10 cellular contexts compared by ENCODE assay signal in the genomic region with DNA sequence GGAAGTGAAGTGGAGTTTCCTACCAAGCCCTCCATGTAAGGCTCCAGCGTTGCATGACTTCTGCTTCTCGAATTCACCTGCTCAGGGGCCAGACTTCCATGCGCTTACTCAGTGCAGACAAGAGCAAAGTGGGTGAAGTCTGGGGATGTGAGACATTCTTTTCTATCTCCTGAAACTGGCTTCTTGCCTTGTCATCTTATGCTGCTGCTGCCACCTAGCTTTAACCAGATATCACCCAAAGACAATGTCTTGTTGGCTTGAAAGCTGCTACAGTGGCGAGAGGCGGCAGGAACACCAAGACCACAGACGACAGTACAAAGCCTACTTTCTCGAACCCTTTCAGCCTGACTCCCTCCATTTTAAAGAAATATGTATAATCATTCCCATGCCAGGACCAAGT.
DNase-seq lines count a peak whose midpoint lies in the region; TF ChIP-seq lines count a peak whose summit lies in the region.
"Had no signal": no experiment of that assay in that cellular context is flagged by ENCODE, and none has a peak within 500 bp of the region (broad histone marks: within the 10 kb centered on the region; RNA-seq: fewer than 3 reads in every experiment).

No MANE protein-coding gene starts in this region.

- DNase-seq in Caki2 (ENCODE audit: low read depth) (peak; percentile 55), H4 (ENCODE audit: low spot score) (peak; percentile 30), RPMI7951 (ENCODE audit: low read depth) (peak; percentile 14), hepatocyte (ENCODE audit: low spot score) (peak; percentile 20), uterus (no peak), tibial nerve (ENCODE audit: low spot score in 2 of 2) (no peak), spleen (no peak)
- no peak for DNase-seq in NK-92 treated with Interleukin-12 subunit alpha and Interleukin-12 subunit beta, amount 100 ng/mL, for 24 hours (lab: John Stamatoyannopoulos, UW)
- DNase-seq: naive thymus-derived CD4-positive, alpha-beta T cell; NCI-H1694 treated with DMSO at 0.1 percent for 48 hours had no signal

- peak; percentile 32 for TF ChIP-seq CTCF in hepatocyte (IDR thresholded peaks at IDR 0.05; ENCODE audit: poor library complexity)
- no peak for TF ChIP-seq CTCF in uterus (IDR thresholded peaks at IDR 0.05)
- TF ChIP-seq CTCF in tibial nerve (IDR thresholded peaks at IDR 0.05), result no peak
- no peak for TF ChIP-seq CTCF in spleen (IDR thresholded peaks at IDR 0.05 in 8 of 11, conservative IDR thresholded peaks at IDR 0.05 in 3 of 11)

- no peak overlapping the region for H3K4me2 ChIP-seq in hepatocyte

- WGBS in hepatocyte (ENCODE audit: low lambda C conversion rate, missing lambda C conversion rate), result 62% methylated on average over 7 of the region's 7 CpGs
- WGBS in tibial nerve, 2 donors, result 64 to 70% methylated on average over 4 to 7 of the region's 7 CpGs
- WGBS in spleen, 5 donors, result 61 to 68% (median 63%) methylated on average over 4 to 7 of the region's 7 CpGs

- no peak for TF ChIP-seq POLR2A in uterus (IDR thresholded peaks at IDR 0.05)
- TF ChIP-seq POLR2A in tibial nerve (IDR thresholded peaks at IDR 0.05), result no peak
- TF ChIP-seq POLR2A in spleen (IDR thresholded peaks at IDR 0.05), result no peak

- H2AFZ ChIP-seq in hepatocyte, result no peak overlapping the region

- H3K9me3 ChIP-seq in hepatocyte (ENCODE audit: low read depth) (no peaks in the 10 kb centered on the region), uterus (no peaks in the 10 kb centered on the region), tibial nerve (no peaks in the 10 kb centered on the region), spleen (peaks cover 0 to 4% (median 0%) of the 10 kb centered on the region in 8 donors)

- no peaks in the 10 kb centered on the region for H4K20me1 ChIP-seq in hepatocyte (ENCODE audit: insufficient read depth, poor library complexity, severe bottlenecking)

- no peak for TF ChIP-seq EP300 in tibial nerve (IDR thresholded peaks at IDR 0.05)

- intact Hi-C loops in uterus (cut with DNase I; ENCODE audit: low total_unique reads), result no loop called here
- intact Hi-C loops in spleen (cut with DNase I; ENCODE audit: low total_unique reads), result no loop called here

- H3K27me3 ChIP-seq in hepatocyte (no peaks in the 10 kb centered on the region), uterus (no peaks in the 10 kb centered on the region), tibial nerve (no peaks in the 10 kb centered on the region), spleen (replicated peaks in 1 of 7) (peaks cover 0 to 7% (median 0%) of the 10 kb centered on the region in 7 donors)

- H3K9me2 ChIP-seq in hepatocyte (replicated peaks; ENCODE audit: insufficient read depth), result no peaks in the 10 kb centered on the region

- H3K4me3 ChIP-seq in hepatocyte (no peak overlapping the region), uterus (no peak overlapping the region), tibial nerve (no peak overlapping the region), spleen (no peak overlapping the region)

- no peak overlapping the region for H3K27ac ChIP-seq in hepatocyte
- H3K27ac ChIP-seq in uterus, result no peak overlapping the region
- no peak overlapping the region for H3K27ac ChIP-seq in tibial nerve
- H3K27ac ChIP-seq in spleen, result no peak overlapping the region

- in situ Hi-C loops in Caki2 (cut with HindIII; ENCODE audit: low pct_unique_long_range_greater_than_20kb, low sequenced_read_pairs), result no loop called here

- H3K4me1 ChIP-seq in hepatocyte (ENCODE audit: insufficient read depth) (no peaks in the 10 kb centered on the region), uterus (no peaks in the 10 kb centered on the region), tibial nerve (no peaks in the 10 kb centered on the region), spleen (no peaks in the 10 kb centered on the region)

- H3K36me3 ChIP-seq in hepatocyte (replicated peaks; ENCODE audit: insufficient read depth, low read depth) (no peaks in the 10 kb centered on the region), uterus (no peaks in the 10 kb centered on the region), tibial nerve (no peaks in the 10 kb centered on the region), spleen (no peaks in the 10 kb centered on the region)

- no peaks in the 10 kb centered on the region for H3K79me2 ChIP-seq in hepatocyte

Comparison
In these comparisons a context has a peak if more than half of its experiments do, and no peak if none do; other contexts are left out.
1. DNase-seq: peak in Caki2 (single experiment), H4 (single experiment), RPMI7951 (single experiment) and hepatocyte (single experiment); none in uterus (0 of 2), tibial nerve (0 of 2), NK-92 treated with Interleukin-12 subunit alpha and Interleukin-12 subunit beta, amount 100 ng/mL, for 24 hours (single experiment) and spleen (single experiment).